ENCODE assay signal across 8 cellular contexts in the genomic region with DNA sequence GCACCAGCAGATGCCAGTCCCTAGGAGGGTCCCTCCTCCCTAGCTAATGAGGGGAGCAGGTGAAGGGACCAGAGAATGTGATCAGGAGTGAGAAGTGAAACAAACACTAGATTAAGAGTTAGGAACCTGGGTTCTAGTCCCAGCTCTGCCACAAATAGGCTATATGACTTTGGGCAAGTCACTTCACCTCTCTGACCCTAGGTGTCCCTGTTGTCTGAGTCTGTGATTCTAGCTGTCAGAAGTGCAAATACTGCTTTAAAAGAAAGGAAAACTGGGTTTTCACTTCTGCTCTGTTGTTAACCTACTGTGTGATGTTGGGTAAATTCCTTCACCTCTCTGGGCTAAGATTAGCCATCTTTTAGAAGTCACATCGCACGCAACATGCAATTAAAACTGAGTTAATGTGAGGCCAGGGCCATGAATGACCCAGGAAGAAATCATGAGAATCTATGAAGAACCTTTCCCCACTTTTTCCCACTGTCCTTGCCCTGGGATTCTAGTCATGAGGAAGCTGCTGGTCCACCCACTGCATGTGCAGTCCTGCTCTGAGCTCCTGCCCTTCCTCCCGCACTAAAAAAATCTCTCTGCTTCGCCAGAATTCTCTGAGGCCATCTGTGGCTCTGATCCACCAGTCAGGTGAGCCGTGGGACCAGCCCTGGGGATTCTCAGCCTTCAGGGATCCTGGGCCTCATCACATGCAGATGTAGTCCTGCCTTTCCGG.
DNase-seq lines count a peak whose midpoint lies in the region; ATAC-seq and TF ChIP-seq lines count a peak whose summit lies in the region.

No MANE protein-coding gene starts in this region.

- H3K36me3 ChIP-seq in CD4-positive, alpha-beta memory T cell (ENCODE audit: insufficient read depth, low read length) = no peaks in the 10 kb centered on the region
- no peaks in the 10 kb centered on the region for H3K36me3 ChIP-seq in left lung

- H3K4me1 Mint-ChIP-seq in CD4-positive, alpha-beta memory T cell = peaks cover 2 to 12% (median 5%) of the 10 kb centered on the region in 4 donors
- H3K4me1 Mint-ChIP-seq in HFFc6 (ENCODE audit: low read depth) = peaks cover 8% of the 10 kb centered on the region
- H3K4me1 Mint-ChIP-seq in activated T-helper 1 cell treated with anti-CD3 and anti-CD28 coated beads, Interleukin-12 subunit alpha, Interleukin-12 subunit beta, Interleukin-2, Interleukin-4 antibody, amounts not matched to agents 30 ng/mL and 10 ng/mL and 1 ng/mL, durations not matched to agents 14 hours and 24 hours and 36 hours (ENCODE audit: low read depth) = peaks cover 18% of the 10 kb centered on the region

- TF ChIP-seq CTCF in HFFc6 (IDR thresholded peaks at IDR 0.05) = peak; percentile 55; the same call in 1 of the 2 replicates
- no peak for TF ChIP-seq CTCF in left lung (IDR thresholded peaks at IDR 0.05)

- no peaks in the 10 kb centered on the region for H3K27me3 ChIP-seq in CD4-positive, alpha-beta memory T cell (ENCODE audit: insufficient read depth, low read length)
- H3K27me3 ChIP-seq in left lung = peaks cover 0 to 9% of the 10 kb centered on the region in 2 donors

- peaks cover 3% of the 10 kb centered on the region for H3K4me1 ChIP-seq in CD4-positive, alpha-beta memory T cell (ENCODE audit: insufficient read depth, low read length)
- peaks cover 0 to 6% of the 10 kb centered on the region in 2 donors for H3K4me1 ChIP-seq in left lung

- no peaks in the 10 kb centered on the region for H3K36me3 Mint-ChIP-seq in CD4-positive, alpha-beta memory T cell
- H3K36me3 Mint-ChIP-seq in HFFc6 (ENCODE audit: low read depth) = no peaks in the 10 kb centered on the region
- H3K36me3 Mint-ChIP-seq in activated T-helper 1 cell treated with anti-CD3 and anti-CD28 coated beads, Interleukin-12 subunit alpha, Interleukin-12 subunit beta, Interleukin-2, Interleukin-4 antibody, amounts not matched to agents 30 ng/mL and 10 ng/mL and 1 ng/mL, durations not matched to agents 14 hours and 24 hours and 36 hours (ENCODE audit: low read depth) = no peaks in the 10 kb centered on the region

- no peak overlapping the region for H3K27ac ChIP-seq in CD4-positive, alpha-beta memory T cell (ENCODE audit: low read depth, low read length)
- no peak overlapping the region for H3K27ac ChIP-seq in left lung

- no peaks in the 10 kb centered on the region for H3K9me3 ChIP-seq in CD4-positive, alpha-beta memory T cell (ENCODE audit: control insufficient read depth in 1 of 2, low read length in 2 of 2)
- H3K9me3 ChIP-seq in left lung = no peaks in the 10 kb centered on the region

- no peak overlapping the region for H3K27ac Mint-ChIP-seq in CD4-positive, alpha-beta memory T cell
- no peak overlapping the region for H3K27ac Mint-ChIP-seq in HFFc6
- no peak overlapping the region for H3K27ac Mint-ChIP-seq in activated T-helper 1 cell treated with anti-CD3 and anti-CD28 coated beads, Interleukin-12 subunit alpha, Interleukin-12 subunit beta, Interleukin-2, Interleukin-4 antibody, amounts not matched to agents 30 ng/mL and 10 ng/mL and 1 ng/mL, durations not matched to agents 14 hours and 24 hours and 36 hours

- POLR2A ChIA-PET in CD4-positive, alpha-beta memory T cell (lab: Charles Lee; ENCODE audit: partially characterized antibody) = interaction anchor here (0.9 to 1.2 kb wide), 2 partner anchors 165 to 186 kb away, joined by 3 to 6 read pairs; no protein-coding TSS in a partner anchor

- peaks cover 2 to 8% of the 10 kb centered on the region in 2 donors for H3K27me3 Mint-ChIP-seq in CD4-positive, alpha-beta memory T cell
- H3K27me3 Mint-ChIP-seq in HFFc6 (ENCODE audit: insufficient read depth) = peaks cover 22% of the 10 kb centered on the region
- peaks cover 20% of the 10 kb centered on the region for H3K27me3 Mint-ChIP-seq in activated T-helper 1 cell treated with anti-CD3 and anti-CD28 coated beads, Interleukin-12 subunit alpha, Interleukin-12 subunit beta, Interleukin-2, Interleukin-4 antibody, amounts not matched to agents 30 ng/mL and 10 ng/mL and 1 ng/mL, durations not matched to agents 14 hours and 24 hours and 36 hours (ENCODE audit: insufficient read depth)

- CTCF ChIA-PET in CD4-positive, alpha-beta memory T cell (lab: Charles Lee; ENCODE audit: partially characterized antibody) = interaction anchor here (0.7 to 7.5 kb wide), 19 partner anchors 9 to 1747 kb away, joined by 3 to 140 read pairs (median 4); no protein-coding TSS in a partner anchor

- no peaks in the 10 kb centered on the region for H3K9me3 Mint-ChIP-seq in CD4-positive, alpha-beta memory T cell
- no peaks in the 10 kb centered on the region for H3K9me3 Mint-ChIP-seq in HFFc6
- no peaks in the 10 kb centered on the region for H3K9me3 Mint-ChIP-seq in activated T-helper 1 cell treated with anti-CD3 and anti-CD28 coated beads, Interleukin-12 subunit alpha, Interleukin-12 subunit beta, Interleukin-2, Interleukin-4 antibody, amounts not matched to agents 30 ng/mL and 10 ng/mL and 1 ng/mL, durations not matched to agents 14 hours and 24 hours and 36 hours

- DNase-seq in CD4-positive, alpha-beta memory T cell = peak; percentile 31 to 47 (median 38)
- no peak for DNase-seq in HFFc6
- DNase-seq in activated T-helper 1 cell treated with anti-CD3 and anti-CD28 coated beads, Interleukin-12 subunit alpha, Interleukin-12 subunit beta, Interleukin-2, Interleukin-4 antibody, amounts not matched to agents 30 ng/mL and 10 ng/mL and 1 ng/mL, durations not matched to agents 14 hours and 24 hours and 36 hours (ENCODE audit: low spot score) = peak; percentile 20
- DNase-seq in left lung = no peak
- no peak for DNase-seq in putamen (ENCODE audit: low spot score)
- no peak for DNase-seq in posterior vena cava (ENCODE audit: low spot score)
- DNase-seq in NCI-H187 (lab: John Stamatoyannopoulos, UW) = no peak

- peak; percentile 11 for ATAC-seq in left lung
- no peak for ATAC-seq in GM18498 (IDR thresholded peaks at IDR 0.05; ENCODE audit: unreplicated experiment)

- H3K4me3 ChIP-seq in CD4-positive, alpha-beta memory T cell (ENCODE audit: low read length in 2 of 2) = no peak overlapping the region
- H3K4me3 ChIP-seq in left lung = no peak overlapping the region

- no peak overlapping the region for H3K4me3 Mint-ChIP-seq in CD4-positive, alpha-beta memory T cell
- H3K4me3 Mint-ChIP-seq in HFFc6 = no peak overlapping the region
- no peak overlapping the region for H3K4me3 Mint-ChIP-seq in activated T-helper 1 cell treated with anti-CD3 and anti-CD28 coated beads, Interleukin-12 subunit alpha, Interleukin-12 subunit beta, Interleukin-2, Interleukin-4 antibody, amounts not matched to agents 30 ng/mL and 10 ng/mL and 1 ng/mL, durations not matched to agents 14 hours and 24 hours and 36 hours

- intact Hi-C loops in CD4-positive, alpha-beta memory T cell (cut with micrococcal nuclease) = no loop called here
- intact Hi-C loops in activated T-helper 1 cell treated with anti-CD3 and anti-CD28 coated beads, Interleukin-12 subunit alpha, Interleukin-12 subunit beta, Interleukin-2, Interleukin-4 antibody, amounts not matched to agents 30 ng/mL and 10 ng/mL and 1 ng/mL, durations not matched to agents 14 hours and 24 hours and 36 hours (cut with micrococcal nuclease) = loop anchor here (1.0 kb wide), 2 partner anchors 76 to 186 kb away; no protein-coding TSS in a partner anchor
- intact Hi-C loops in left lung (cut with DNase I) (no loop called here), posterior vena cava (cut with DNase I) (loop anchor here in 1 of 2 donors (10.0 kb wide), 1 partner anchor 100 kb away; no protein-coding TSS in a partner anchor)

Comparison
In these comparisons a context has a peak if more than half of its experiments do, and no peak if none do; other contexts are left out.
1. DNase-seq: peak in CD4-positive, alpha-beta memory T cell (5 of 5) and activated T-helper 1 cell treated with anti-CD3 and anti-CD28 coated beads, Interleukin-12 subunit alpha, Interleukin-12 subunit beta, Interleukin-2, Interleukin-4 antibody, amounts not matched to agents 30 ng/mL and 10 ng/mL and 1 ng/mL, durations not matched to agents 14 hours and 24 hours and 36 hours (single experiment); none in HFFc6 (single experiment), left lung (0 of 2), putamen (single experiment), posterior vena cava (single experiment) and NCI-H187 (0 of 2).